In the genomic region with DNA sequence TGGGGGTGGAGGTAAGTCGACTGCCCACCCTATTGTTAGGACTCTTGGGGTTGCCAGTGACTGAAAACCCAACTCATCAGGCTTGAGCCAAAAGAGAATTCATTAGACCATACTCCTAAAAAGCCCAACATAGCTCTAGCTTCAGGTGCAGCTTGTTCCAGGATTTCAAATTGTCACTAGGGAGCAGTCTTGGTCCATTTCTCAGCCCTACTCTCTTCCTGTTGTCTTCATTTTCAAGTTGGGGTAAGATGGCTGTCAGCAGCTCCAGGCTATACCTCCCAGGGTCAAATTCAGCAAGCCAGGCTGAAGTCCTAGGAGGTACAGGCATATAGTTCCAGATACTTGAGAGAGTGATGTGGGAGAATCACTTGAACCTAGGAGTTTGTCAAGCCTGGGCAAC, we compare ENCODE assay signal across 10 cellular contexts. TPM values are rescaled to one million over a fixed set of nuclear protein-coding genes. Genes with fewer than 3 reads are reported as not detected.
A peak's percentile ranks its signal among the peaks of the same experiment; 100 is the strongest.
DNase-seq lines count a peak whose midpoint lies in the region; ATAC-seq and TF ChIP-seq lines count a peak whose summit lies in the region.
"Had no signal": no experiment of that assay in that cellular context is flagged by ENCODE, and none has a peak within 500 bp of the region (broad histone marks: within the 10 kb centered on the region; RNA-seq: fewer than 3 reads in every experiment).

No MANE protein-coding gene starts in this region.

- ATAC-seq in GM21737 (IDR thresholded peaks at IDR 0.05; ENCODE audit: unreplicated experiment), result no peak
- ATAC-seq in GM18519 (IDR thresholded peaks at IDR 0.05; ENCODE audit: low FRiP score, unreplicated experiment), result no peak

- H3K9me3 Mint-ChIP-seq in immature natural killer cell, result peaks cover 0 to under 1% (median 0%) of the 10 kb centered on the region in 6 donors
- H3K9me3 Mint-ChIP-seq: activated T-helper 1 cell treated with anti-CD3 and anti-CD28 coated beads, Interleukin-12 subunit alpha, Interleukin-12 subunit beta, Interleukin-2, Interleukin-4 antibody, amounts not matched to agents 30 ng/mL and 10 ng/mL and 1 ng/mL, durations not matched to agents 14 hours and 24 hours and 36 hours had no signal

- CTCF ChIA-PET in AG04449 (lab: Yijun Ruan, JAX) (interaction anchor here (0.6 to 18.6 kb wide), 41 partner anchors 9 to 618 kb away, joined by 3 to 638 read pairs (median 5); partner anchors contain the start of genes COL13A1 and TYSND1), HEK293T (lab: Yijun Ruan, JAX) (interaction anchor here (0.6 to 2.7 kb wide), 10 partner anchors 12 to 323 kb away, joined by 3 to 30 read pairs (median 4); no protein-coding TSS in a partner anchor)

- POLR2A ChIA-PET in AG04449 (lab: Yijun Ruan, JAX) (no interaction called here), HEK293T (lab: Yijun Ruan, JAX) (interaction anchor here (1.2 kb wide), 1 partner anchor 359 kb away, joined by 3 read pairs; the partner anchor contains the start of gene TYSND1)

- peak overlapping the region in 1 of 5 donors; percentile 13 for H3K4me3 Mint-ChIP-seq in immature natural killer cell
- H3K4me3 Mint-ChIP-seq: activated T-helper 1 cell treated with anti-CD3 and anti-CD28 coated beads, Interleukin-12 subunit alpha, Interleukin-12 subunit beta, Interleukin-2, Interleukin-4 antibody, amounts not matched to agents 30 ng/mL and 10 ng/mL and 1 ng/mL, durations not matched to agents 14 hours and 24 hours and 36 hours had no signal

- peaks cover 7 to 20% of the 10 kb centered on the region in 2 donors for H3K4me1 Mint-ChIP-seq in immature natural killer cell

- TF ChIP-seq CTCF in AG04449 (IDR thresholded peaks at IDR 0.05; ENCODE audit: insufficient read depth, low read length, missing control alignments) (peak; percentile 48), WI38 (IDR thresholded peaks at IDR 0.05; ENCODE audit: low read depth, low read length) (peak; percentile 19; the same call in 1 of the 2 replicates)

- H3K27me3 Mint-ChIP-seq in immature natural killer cell (ENCODE audit: low read depth in 3 of 3), result peaks cover 8 to 16% (median 11%) of the 10 kb centered on the region in 3 donors

- peak overlapping the region in 1 of 6 donors; percentile 36 for H3K27ac Mint-ChIP-seq in immature natural killer cell
- H3K27ac Mint-ChIP-seq: activated T-helper 1 cell treated with anti-CD3 and anti-CD28 coated beads, Interleukin-12 subunit alpha, Interleukin-12 subunit beta, Interleukin-2, Interleukin-4 antibody, amounts not matched to agents 30 ng/mL and 10 ng/mL and 1 ng/mL, durations not matched to agents 14 hours and 24 hours and 36 hours had no signal

- DNase-seq in AG04449 (ENCODE audit: low read depth, low spot score) (no peak), HEK293T (ENCODE audit: extremely low spot score) (peak; percentile 27), immature natural killer cell (peak; percentile 39 to 60 (median 59)), globus pallidus (ENCODE audit: low spot score) (no peak), SKM-1 (lab: John Stamatoyannopoulos, UW; ENCODE audit: unreplicated experiment) (no peak)
- DNase-seq: SJCRH30 had no signal

- no peak overlapping the region for H3K4me3 ChIP-seq in AG04449 (ENCODE audit: low read depth, low read length)
- no peak overlapping the region for H3K4me3 ChIP-seq in WI38 (ENCODE audit: low read depth, low read length)
- H3K4me3 ChIP-seq: SJCRH30 had no signal

- H3K36me3 Mint-ChIP-seq in immature natural killer cell, result no peaks in the 10 kb centered on the region

TF ChIP-seq in HEK293T, 16 proteins besides CTCF, POLR2A, EP300 and RAD21:
- TF ChIP-seq L3MBTL2 (conservative IDR thresholded peaks at IDR 0.05) (no peak), PKNOX1 (IDR thresholded peaks at IDR 0.05) (no peak), HDGF (IDR thresholded peaks at IDR 0.05; ENCODE audit: borderline replicate concordance) (no peak), SP1 (IDR thresholded peaks at IDR 0.05) (no peak), TARDBP (IDR thresholded peaks at IDR 0.05) (no peak), NFRKB (IDR thresholded peaks at IDR 0.05) (no peak), FOXA1 (IDR thresholded peaks at IDR 0.05) (no peak), CTBP1 (IDR thresholded peaks at IDR 0.05; ENCODE audit: borderline replicate concordance) (no peak), LEF1 (IDR thresholded peaks at IDR 0.05; ENCODE audit: borderline replicate concordance) (no peak), BHLHE40 (IDR thresholded peaks at IDR 0.05; ENCODE audit: borderline replicate concordance) (no peak), ELF4 (IDR thresholded peaks at IDR 0.05) (no peak), SUZ12 (IDR thresholded peaks at IDR 0.05) (no peak), ZNF384 (IDR thresholded peaks at IDR 0.05) (no peak), ARNT (IDR thresholded peaks at IDR 0.05) (no peak), FOXK2 (IDR thresholded peaks at IDR 0.05) (no peak), FOXM1 (IDR thresholded peaks at IDR 0.05; ENCODE audit: borderline replicate concordance) (no peak)
TF ChIP-seq in HEK293T: peak in this region for 0.

RNA-seq across cellular contexts. Expression of gene COL13A1, which starts 14.9 kb away (rescaled TPM):
- polyA plus RNA-seq in immature natural killer cell, result 1 to 10 TPM; 1.0 to 6.0 (median 1.6) TPM

Comparison
In these comparisons a context has a peak if more than half of its experiments do, and no peak if none do; other contexts are left out.
1. DNase-seq: peak in HEK293T (single experiment) and immature natural killer cell (3 of 3); none in AG04449 (single experiment), globus pallidus (single experiment) and SKM-1 (single experiment).